ENCODE assay signal across 9 cellular contexts in the genomic region with DNA sequence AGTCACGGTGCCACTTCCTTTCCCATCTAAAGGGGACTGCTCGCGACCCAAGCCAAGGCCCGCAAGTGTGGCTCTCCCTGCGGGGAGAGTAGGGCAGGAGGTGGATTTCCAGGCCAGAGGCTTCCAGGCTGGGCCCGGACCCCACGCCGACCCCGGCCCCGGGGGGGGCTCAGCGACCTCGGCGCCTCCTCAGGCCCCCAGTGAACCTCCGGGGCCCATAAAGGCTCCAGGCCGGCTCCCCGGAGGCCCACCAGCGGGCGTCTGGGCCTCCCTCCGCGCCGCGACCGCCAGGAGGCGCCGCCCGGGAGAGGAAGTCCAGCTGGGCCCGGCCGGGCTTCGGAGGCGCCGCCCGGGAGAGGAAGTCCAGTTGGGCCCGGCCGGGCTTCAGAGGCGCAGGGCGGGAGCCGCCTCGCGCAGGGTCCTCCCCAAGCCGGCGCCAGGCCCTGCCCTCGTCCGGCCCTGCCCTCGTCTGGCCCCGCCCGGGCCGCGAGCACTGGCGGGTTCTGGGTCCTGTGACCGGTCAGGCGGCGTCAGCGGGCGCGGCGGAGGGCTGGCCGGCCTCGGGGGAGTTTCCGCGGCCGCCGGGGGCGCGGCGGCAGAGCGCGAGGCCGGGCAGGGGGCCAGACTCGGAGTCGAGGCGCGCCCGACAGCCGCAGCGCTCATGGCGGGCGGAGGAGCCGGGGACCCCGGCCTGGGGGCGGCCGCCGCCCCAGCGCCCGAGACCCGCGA. TPM values are rescaled to one million over a fixed set of nuclear protein-coding genes. Genes with fewer than 3 reads are reported as not detected.
DNase-seq lines count a peak whose midpoint lies in the region; ATAC-seq and TF ChIP-seq lines count a peak whose summit lies in the region.
"Had no signal": no experiment of that assay in that cellular context is flagged by ENCODE, and none has a peak within 500 bp of the region (broad histone marks: within the 10 kb centered on the region; RNA-seq: fewer than 3 reads in every experiment).

A gene (plus strand): TSS at position 623 of the 729 bp plus-strand sequence. CDS start 39 bp downstream, at position 662.

- no peaks in the 10 kb centered on the region for H3K36me3 ChIP-seq in cardiac muscle cell

- TF ChIP-seq CTCF in GM13977 (IDR thresholded peaks at IDR 0.05; ENCODE audit: extremely low read depth, insufficient read depth, missing control alignments), result no peak
- peak; percentile 71 for TF ChIP-seq CTCF in cardiac muscle cell (IDR thresholded peaks at IDR 0.05; ENCODE audit: low read depth, low read length)

- no peaks in the 10 kb centered on the region for H3K9me3 ChIP-seq in cardiac muscle cell (ENCODE audit: low read depth)

- H3K27ac ChIP-seq in cardiac muscle cell, result peak within 1 kb of the TSS; percentile 65

- in situ Hi-C loops in GM13977 (cut with MboI; ENCODE audit: low pct_unique_long_range_greater_than_20kb, low sequenced_read_pairs, unreplicated experiment), result no loop called here

- no peaks in the 10 kb centered on the region for H3K4me1 ChIP-seq in cardiac muscle cell (ENCODE audit: low read depth)

- DNase-seq in A172 (ENCODE audit: low spot score) (peak; percentile 77), GM13977 (ENCODE audit: low spot score) (peak; percentile 66), NCI-H69 (lab: John Stamatoyannopoulos, UW) (peak; percentile 44), amniotic stem cell (lab: John Stamatoyannopoulos, UW) (peak; percentile 92), cardiac muscle cell (ENCODE audit: low read depth in 1 of 2, low spot score in 1 of 2) (peak; percentile 95 to 98), nucleus accumbens (lab: John Stamatoyannopoulos, UW) (peak in 55 of 56 donors; percentile 16 to 93 (median 74)), DMS153 (lab: John Stamatoyannopoulos, UW) (no peak)

- no peaks in the 10 kb centered on the region for H3K27me3 ChIP-seq in cardiac muscle cell

- peak within 1 kb of the TSS; percentile 43 for H3K4me3 ChIP-seq in cardiac muscle cell

- ATAC-seq in HG02970 (IDR thresholded peaks at IDR 0.05; ENCODE audit: low FRiP score, unreplicated experiment), result peak; percentile 56
- ATAC-seq: HCT116 had no signal

RNA-seq across cellular contexts. Expression of the gene that starts here (rescaled TPM):
- total RNA-seq in A172 (2014; rRNA removed; shearing (Covaris generic)), result 138 and 189 TPM in 2 replicates
- 6.8 and 9.8 TPM in 2 replicates for total RNA-seq in cardiac muscle cell
- polyA plus RNA-seq in cardiac muscle cell, result 18.3 and 19.0 TPM in 2 replicates

Comparison
In these comparisons a context has a peak if more than half of its experiments do, and no peak if none do; other contexts are left out.
1. RNA of the gene that starts here (total RNA-seq): 138 to 189 TPM in A172; 6.8 to 9.8 TPM in cardiac muscle cell; every median in the first group is over 10 times any median in the second.